ENCODE assay signal across 1 cellular context in the genomic region with DNA sequence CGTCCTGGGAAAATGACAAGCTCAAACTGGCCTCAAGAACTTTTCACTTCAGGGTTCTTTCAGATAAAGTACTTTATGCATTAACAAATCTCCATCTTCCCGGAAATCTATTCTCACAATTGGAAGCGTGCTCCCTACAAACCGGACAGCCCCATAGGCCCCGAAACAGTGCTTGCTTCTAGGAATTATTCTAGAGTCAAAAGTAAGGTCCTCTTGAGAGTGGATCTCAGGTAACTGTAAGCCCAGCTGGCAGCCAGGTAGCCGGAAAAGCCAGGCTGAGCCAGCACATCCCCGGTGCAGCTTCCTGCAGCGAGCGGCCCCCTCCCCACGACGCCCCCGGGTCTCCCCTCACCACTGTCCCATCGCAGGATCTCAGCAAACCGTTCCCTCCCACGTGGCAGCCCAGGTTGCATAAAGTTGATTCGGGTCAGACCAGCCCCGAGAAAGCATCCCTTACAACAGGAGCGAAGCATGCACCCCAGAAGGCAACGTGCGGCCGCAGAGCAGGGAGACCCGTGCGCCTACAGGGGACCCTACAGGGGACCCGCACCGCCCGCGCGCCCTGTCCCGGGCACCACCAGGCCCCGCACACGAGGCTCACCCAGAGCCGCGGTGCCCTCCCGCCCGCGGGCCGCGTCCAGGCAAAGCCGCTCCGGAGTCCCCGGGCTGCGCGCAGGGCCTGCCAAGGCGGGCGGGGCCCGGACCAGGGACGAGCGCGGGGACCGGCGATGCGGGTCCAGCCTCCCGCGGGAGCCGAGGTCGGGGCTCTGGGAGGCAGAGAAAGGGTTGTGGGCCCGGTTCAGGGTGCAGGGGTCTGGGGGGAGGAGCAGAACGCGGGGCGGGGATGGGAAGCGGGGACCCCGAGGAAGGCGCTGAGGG.
TF ChIP-seq lines count a peak whose summit lies in the region.

No MANE protein-coding gene starts in this region.

TF ChIP-seq in HepG2, 621 proteins besides CTCF, POLR2A, EP300 and RAD21 (continued from another document and continues in another):
- TF ChIP-seq PREB (CRISPR knock-in tag; IDR thresholded peaks at IDR 0.05), result no peak
- TF ChIP-seq ZNF747 (CRISPR knock-in tag; IDR thresholded peaks at IDR 0.05; ENCODE audit: borderline replicate concordance), result no peak
- TF ChIP-seq MLLT10 (CRISPR knock-in tag; IDR thresholded peaks at IDR 0.05), result no peak
- no peak for TF ChIP-seq PCBP1 (IDR thresholded peaks at IDR 0.05; ENCODE audit: borderline replicate concordance, low read depth, low read length)
- no peak for TF ChIP-seq MIER2 (CRISPR knock-in tag; IDR thresholded peaks at IDR 0.05)
- TF ChIP-seq SPEN (CRISPR knock-in tag; IDR thresholded peaks at IDR 0.05; ENCODE audit: low read depth), result no peak
- no peak for TF ChIP-seq HMGA1 (CRISPR knock-in tag; conservative IDR thresholded peaks at IDR 0.05)
- TF ChIP-seq HMG20A (CRISPR knock-in tag; IDR thresholded peaks at IDR 0.05; ENCODE audit: borderline replicate concordance), result no peak
- no peak for TF ChIP-seq KLF12 (CRISPR knock-in tag; IDR thresholded peaks at IDR 0.05; ENCODE audit: borderline replicate concordance)
- TF ChIP-seq RBM22 (optimal IDR thresholded peaks at IDR 0.05; ENCODE audit: low read length), result no peak
- TF ChIP-seq ZNF512B (CRISPR knock-in tag; IDR thresholded peaks at IDR 0.05; ENCODE audit: borderline replicate concordance), result no peak
- TF ChIP-seq KLF16 (CRISPR knock-in tag; IDR thresholded peaks at IDR 0.05), result no peak
- TF ChIP-seq ZSCAN31 (CRISPR knock-in tag; IDR thresholded peaks at IDR 0.05; ENCODE audit: low read depth), result no peak
- no peak for TF ChIP-seq CC2D1A (CRISPR knock-in tag; IDR thresholded peaks at IDR 0.05)
- TF ChIP-seq ZNF609 (CRISPR knock-in tag; IDR thresholded peaks at IDR 0.05; ENCODE audit: borderline replicate concordance), result no peak
- TF ChIP-seq, protein P1, sequence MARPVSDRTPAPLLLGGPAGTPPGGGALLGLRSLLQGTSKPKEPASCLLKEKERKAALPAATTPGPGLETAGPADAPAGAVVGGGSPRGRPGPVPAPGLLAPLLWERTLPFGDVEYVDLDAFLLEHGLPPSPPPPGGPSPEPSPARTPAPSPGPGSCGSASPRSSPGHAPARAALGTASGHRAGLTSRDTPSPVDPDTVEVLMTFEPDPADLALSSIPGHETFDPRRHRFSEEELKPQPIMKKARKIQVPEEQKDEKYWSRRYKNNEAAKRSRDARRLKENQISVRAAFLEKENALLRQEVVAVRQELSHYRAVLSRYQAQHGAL (CRISPR knock-in tag; IDR thresholded peaks at IDR 0.05; ENCODE audit: not compliant biosample characterization), result no peak
- TF ChIP-seq, protein P2, sequence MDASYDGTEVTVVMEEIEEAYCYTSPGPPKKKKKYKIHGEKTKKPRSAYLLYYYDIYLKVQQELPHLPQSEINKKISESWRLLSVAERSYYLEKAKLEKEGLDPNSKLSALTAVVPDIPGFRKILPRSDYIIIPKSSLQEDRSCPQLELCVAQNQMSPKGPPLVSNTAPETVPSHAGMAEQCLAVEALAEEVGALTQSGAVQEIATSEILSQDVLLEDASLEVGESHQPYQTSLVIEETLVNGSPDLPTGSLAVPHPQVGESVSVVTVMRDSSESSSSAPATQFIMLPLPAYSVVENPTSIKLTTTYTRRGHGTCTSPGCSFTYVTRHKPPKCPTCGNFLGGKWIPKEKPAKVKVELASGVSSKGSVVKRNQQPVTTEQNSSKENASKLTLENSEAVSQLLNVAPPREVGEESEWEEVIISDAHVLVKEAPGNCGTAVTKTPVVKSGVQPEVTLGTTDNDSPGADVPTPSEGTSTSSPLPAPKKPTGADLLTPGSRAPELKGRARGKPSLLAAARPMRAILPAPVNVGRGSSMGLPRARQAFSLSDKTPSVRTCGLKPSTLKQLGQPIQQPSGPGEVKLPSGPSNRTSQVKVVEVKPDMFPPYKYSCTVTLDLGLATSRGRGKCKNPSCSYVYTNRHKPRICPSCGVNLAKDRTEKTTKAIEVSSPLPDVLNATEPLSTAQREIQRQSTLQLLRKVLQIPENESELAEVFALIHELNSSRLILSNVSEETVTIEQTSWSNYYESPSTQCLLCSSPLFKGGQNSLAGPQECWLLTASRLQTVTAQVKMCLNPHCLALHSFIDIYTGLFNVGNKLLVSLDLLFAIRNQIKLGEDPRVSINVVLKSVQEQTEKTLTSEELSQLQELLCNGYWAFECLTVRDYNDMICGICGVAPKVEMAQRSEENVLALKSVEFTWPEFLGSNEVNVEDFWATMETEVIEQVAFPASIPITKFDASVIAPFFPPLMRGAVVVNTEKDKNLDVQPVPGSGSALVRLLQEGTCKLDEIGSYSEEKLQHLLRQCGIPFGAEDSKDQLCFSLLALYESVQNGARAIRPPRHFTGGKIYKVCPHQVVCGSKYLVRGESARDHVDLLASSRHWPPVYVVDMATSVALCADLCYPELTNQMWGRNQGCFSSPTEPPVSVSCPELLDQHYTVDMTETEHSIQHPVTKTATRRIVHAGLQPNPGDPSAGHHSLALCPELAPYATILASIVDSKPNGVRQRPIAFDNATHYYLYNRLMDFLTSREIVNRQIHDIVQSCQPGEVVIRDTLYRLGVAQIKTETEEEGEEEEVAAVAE (CRISPR knock-in tag; IDR thresholded peaks at IDR 0.05; ENCODE audit: borderline replicate concordance), result no peak
- TF ChIP-seq PRDM15 (CRISPR knock-in tag; IDR thresholded peaks at IDR 0.05), result no peak
- no peak for TF ChIP-seq STAG1 (CRISPR knock-in tag; IDR thresholded peaks at IDR 0.05)
- no peak for TF ChIP-seq ZNF570 (CRISPR knock-in tag; IDR thresholded peaks at IDR 0.05; ENCODE audit: borderline replicate concordance)
- TF ChIP-seq ATF7-NPFF (CRISPR knock-in tag; IDR thresholded peaks at IDR 0.05; ENCODE audit: low read depth), result no peak
- TF ChIP-seq AHR (CRISPR knock-in tag; IDR thresholded peaks at IDR 0.05), result no peak
- no peak for TF ChIP-seq ZNF746 (CRISPR knock-in tag; IDR thresholded peaks at IDR 0.05)
- TF ChIP-seq, protein P3, sequence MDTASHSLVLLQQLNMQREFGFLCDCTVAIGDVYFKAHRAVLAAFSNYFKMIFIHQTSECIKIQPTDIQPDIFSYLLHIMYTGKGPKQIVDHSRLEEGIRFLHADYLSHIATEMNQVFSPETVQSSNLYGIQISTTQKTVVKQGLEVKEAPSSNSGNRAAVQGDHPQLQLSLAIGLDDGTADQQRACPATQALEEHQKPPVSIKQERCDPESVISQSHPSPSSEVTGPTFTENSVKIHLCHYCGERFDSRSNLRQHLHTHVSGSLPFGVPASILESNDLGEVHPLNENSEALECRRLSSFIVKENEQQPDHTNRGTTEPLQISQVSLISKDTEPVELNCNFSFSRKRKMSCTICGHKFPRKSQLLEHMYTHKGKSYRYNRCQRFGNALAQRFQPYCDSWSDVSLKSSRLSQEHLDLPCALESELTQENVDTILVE (CRISPR knock-in tag; IDR thresholded peaks at IDR 0.05), result no peak
- TF ChIP-seq, protein P4, sequence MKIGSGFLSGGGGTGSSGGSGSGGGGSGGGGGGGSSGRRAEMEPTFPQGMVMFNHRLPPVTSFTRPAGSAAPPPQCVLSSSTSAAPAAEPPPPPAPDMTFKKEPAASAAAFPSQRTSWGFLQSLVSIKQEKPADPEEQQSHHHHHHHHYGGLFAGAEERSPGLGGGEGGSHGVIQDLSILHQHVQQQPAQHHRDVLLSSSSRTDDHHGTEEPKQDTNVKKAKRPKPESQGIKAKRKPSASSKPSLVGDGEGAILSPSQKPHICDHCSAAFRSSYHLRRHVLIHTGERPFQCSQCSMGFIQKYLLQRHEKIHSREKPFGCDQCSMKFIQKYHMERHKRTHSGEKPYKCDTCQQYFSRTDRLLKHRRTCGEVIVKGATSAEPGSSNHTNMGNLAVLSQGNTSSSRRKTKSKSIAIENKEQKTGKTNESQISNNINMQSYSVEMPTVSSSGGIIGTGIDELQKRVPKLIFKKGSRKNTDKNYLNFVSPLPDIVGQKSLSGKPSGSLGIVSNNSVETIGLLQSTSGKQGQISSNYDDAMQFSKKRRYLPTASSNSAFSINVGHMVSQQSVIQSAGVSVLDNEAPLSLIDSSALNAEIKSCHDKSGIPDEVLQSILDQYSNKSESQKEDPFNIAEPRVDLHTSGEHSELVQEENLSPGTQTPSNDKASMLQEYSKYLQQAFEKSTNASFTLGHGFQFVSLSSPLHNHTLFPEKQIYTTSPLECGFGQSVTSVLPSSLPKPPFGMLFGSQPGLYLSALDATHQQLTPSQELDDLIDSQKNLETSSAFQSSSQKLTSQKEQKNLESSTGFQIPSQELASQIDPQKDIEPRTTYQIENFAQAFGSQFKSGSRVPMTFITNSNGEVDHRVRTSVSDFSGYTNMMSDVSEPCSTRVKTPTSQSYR (CRISPR knock-in tag; IDR thresholded peaks at IDR 0.05; ENCODE audit: borderline replicate concordance), result no peak
- no peak for TF ChIP-seq NKX3-1 (CRISPR knock-in tag; IDR thresholded peaks at IDR 0.05)
- peak; percentile 10 for TF ChIP-seq MAX (IDR thresholded peaks at IDR 0.05)
- TF ChIP-seq MAF1 (CRISPR knock-in tag; IDR thresholded peaks at IDR 0.05; ENCODE audit: borderline replicate concordance), result no peak
- TF ChIP-seq THAP11 (CRISPR knock-in tag; IDR thresholded peaks at IDR 0.05), result no peak
